1 cellular context compared by ENCODE assay signal in genomic region chr16:23556881-23557778, GRCh38.
A peak's percentile ranks its signal among the peaks of the same experiment; 100 is the strongest.
TF ChIP-seq lines count a peak whose summit lies in the region.

TSS of gene EARS2 (minus strand) at chr16:23557350. CDS start at chr16:23557343, 7 bp downstream.
A gene with protein sequence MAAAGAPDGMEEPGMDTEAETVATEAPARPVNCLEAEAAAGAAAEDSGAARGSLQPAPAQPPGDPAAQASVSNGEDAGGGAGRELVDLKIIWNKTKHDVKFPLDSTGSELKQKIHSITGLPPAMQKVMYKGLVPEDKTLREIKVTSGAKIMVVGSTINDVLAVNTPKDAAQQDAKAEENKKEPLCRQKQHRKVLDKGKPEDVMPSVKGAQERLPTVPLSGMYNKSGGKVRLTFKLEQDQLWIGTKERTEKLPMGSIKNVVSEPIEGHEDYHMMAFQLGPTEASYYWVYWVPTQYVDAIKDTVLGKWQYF (plus strand): TSS chr16:23557727. CDS start chr16:23557743, 16 bp downstream.

TF ChIP-seq in GM23338, 12 proteins besides CTCF, POLR2A, EP300 and RAD21:
- peak; percentile 49; the same call in 1 of the 2 replicates for TF ChIP-seq ETS1 (IDR thresholded peaks at IDR 0.05)
- TF ChIP-seq EZH2phosphoT487 (IDR thresholded peaks at IDR 0.05; ENCODE audit: unreplicated experiment) = no peak
- no peak for TF ChIP-seq JUNB (IDR thresholded peaks at IDR 0.05; ENCODE audit: unreplicated experiment)
- no peak for TF ChIP-seq NANOG (IDR thresholded peaks at IDR 0.05; ENCODE audit: borderline replicate concordance)
- TF ChIP-seq STAT1 (IDR thresholded peaks at IDR 0.05; ENCODE audit: unreplicated experiment) = no peak
- TF ChIP-seq ZNF114 (CRISPR knock-in tag; IDR thresholded peaks at IDR 0.05) = no peak; the same call in 1 of the 2 replicates
- peak; percentile 92 for TF ChIP-seq CREB1 (CRISPR knock-in tag; IDR thresholded peaks at IDR 0.05; ENCODE audit: low read depth)
- TF ChIP-seq, protein P1, sequence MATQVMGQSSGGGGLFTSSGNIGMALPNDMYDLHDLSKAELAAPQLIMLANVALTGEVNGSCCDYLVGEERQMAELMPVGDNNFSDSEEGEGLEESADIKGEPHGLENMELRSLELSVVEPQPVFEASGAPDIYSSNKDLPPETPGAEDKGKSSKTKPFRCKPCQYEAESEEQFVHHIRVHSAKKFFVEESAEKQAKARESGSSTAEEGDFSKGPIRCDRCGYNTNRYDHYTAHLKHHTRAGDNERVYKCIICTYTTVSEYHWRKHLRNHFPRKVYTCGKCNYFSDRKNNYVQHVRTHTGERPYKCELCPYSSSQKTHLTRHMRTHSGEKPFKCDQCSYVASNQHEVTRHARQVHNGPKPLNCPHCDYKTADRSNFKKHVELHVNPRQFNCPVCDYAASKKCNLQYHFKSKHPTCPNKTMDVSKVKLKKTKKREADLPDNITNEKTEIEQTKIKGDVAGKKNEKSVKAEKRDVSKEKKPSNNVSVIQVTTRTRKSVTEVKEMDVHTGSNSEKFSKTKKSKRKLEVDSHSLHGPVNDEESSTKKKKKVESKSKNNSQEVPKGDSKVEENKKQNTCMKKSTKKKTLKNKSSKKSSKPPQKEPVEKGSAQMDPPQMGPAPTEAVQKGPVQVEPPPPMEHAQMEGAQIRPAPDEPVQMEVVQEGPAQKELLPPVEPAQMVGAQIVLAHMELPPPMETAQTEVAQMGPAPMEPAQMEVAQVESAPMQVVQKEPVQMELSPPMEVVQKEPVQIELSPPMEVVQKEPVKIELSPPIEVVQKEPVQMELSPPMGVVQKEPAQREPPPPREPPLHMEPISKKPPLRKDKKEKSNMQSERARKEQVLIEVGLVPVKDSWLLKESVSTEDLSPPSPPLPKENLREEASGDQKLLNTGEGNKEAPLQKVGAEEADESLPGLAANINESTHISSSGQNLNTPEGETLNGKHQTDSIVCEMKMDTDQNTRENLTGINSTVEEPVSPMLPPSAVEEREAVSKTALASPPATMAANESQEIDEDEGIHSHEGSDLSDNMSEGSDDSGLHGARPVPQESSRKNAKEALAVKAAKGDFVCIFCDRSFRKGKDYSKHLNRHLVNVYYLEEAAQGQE (IDR thresholded peaks at IDR 0.05; ENCODE audit: unreplicated experiment) = no peak
- no peak for TF ChIP-seq EZH2 (IDR thresholded peaks at IDR 0.05; ENCODE audit: low read depth, unreplicated experiment)
- peak; percentile 36; the same call in 1 of the 2 replicates for TF ChIP-seq ZNF331 (CRISPR knock-in tag; IDR thresholded peaks at IDR 0.05; ENCODE audit: low read depth)
- peak; percentile 61 for TF ChIP-seq POLR2AphosphoS5 (IDR thresholded peaks at IDR 0.05; ENCODE audit: low read depth)
